ENCODE assay signal across 9 cellular contexts in the genomic region with DNA sequence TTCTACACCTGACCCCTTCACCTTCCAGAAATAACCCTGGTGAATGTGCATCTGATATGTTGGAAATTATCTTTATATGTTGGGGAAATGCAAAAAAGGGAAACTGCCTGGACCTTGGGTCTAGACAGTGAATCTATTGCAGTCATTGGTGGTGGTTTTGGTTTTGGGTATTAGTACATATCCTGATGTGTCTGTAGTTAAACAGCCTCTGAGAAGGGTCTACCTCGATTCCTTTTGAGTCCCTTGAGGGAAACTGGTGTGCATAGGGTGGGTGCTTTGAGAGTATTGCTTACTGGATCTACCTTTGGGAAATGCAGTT.
DNase-seq lines count a peak whose midpoint lies in the region; ATAC-seq and TF ChIP-seq lines count a peak whose summit lies in the region.
"Had no signal": no experiment of that assay in that cellular context is flagged by ENCODE, and none has a peak within 500 bp of the region (broad histone marks: within the 10 kb centered on the region; RNA-seq: fewer than 3 reads in every experiment).

No MANE protein-coding gene starts in this region.

- peaks cover under 1% of the 10 kb centered on the region for H3K27me3 Mint-ChIP-seq in memory B cell
- no peaks in the 10 kb centered on the region for H3K27me3 Mint-ChIP-seq in MCF 10A (ENCODE audit: insufficient read depth, unreplicated experiment)

- peak; percentile 2 for TF ChIP-seq CTCF in GM13977 (IDR thresholded peaks at IDR 0.05; ENCODE audit: extremely low read depth, insufficient read depth, missing control alignments)
- TF ChIP-seq CTCF in MCF 10A (IDR thresholded peaks at IDR 0.05; ENCODE audit: unreplicated experiment): no peak

- ATAC-seq in GM21723 (IDR thresholded peaks at IDR 0.05; ENCODE audit: unreplicated experiment): peak; percentile 23
- peak; percentile 16 for ATAC-seq in HG03439 (IDR thresholded peaks at IDR 0.05; ENCODE audit: unreplicated experiment)
- no peak for ATAC-seq in memory B cell (ENCODE audit: low read depth)

- DNase-seq in GM13977 (ENCODE audit: low spot score) (no peak), memory B cell (ENCODE audit: low spot score in 2 of 2) (no peak), MV-4-11 (lab: John Stamatoyannopoulos, UW) (no peak), NCI-H82 (lab: John Stamatoyannopoulos, UW) (no peak), MCF 10A (ENCODE audit: unreplicated experiment) (no peak), amygdala (lab: John Stamatoyannopoulos, UW) (no peak)

- no TSS peak for BruUV-seq in MCF 10A (replicated peaks; lab: Mats Ljungman, UMichigan)

- POLR2A ChIA-PET in MCF 10A (lab: Yijun Ruan, JAX): interaction anchor here (0.7 to 1.6 kb wide), 4 partner anchors 150 to 290 kb away, joined by 3 to 5 read pairs (median 3); no protein-coding TSS in a partner anchor

- H3K4me1 Mint-ChIP-seq in memory B cell (peaks cover 24% of the 10 kb centered on the region), MCF 10A (ENCODE audit: insufficient read depth, unreplicated experiment) (peaks cover 5% of the 10 kb centered on the region)

- peaks cover under 1% of the 10 kb centered on the region for H3K9me3 Mint-ChIP-seq in memory B cell
- no peaks in the 10 kb centered on the region for H3K9me3 Mint-ChIP-seq in MCF 10A (ENCODE audit: unreplicated experiment)
- H3K9me3 Mint-ChIP-seq: central memory CD8-positive, alpha-beta T cell had no signal

- no peaks in the 10 kb centered on the region for H3K36me3 Mint-ChIP-seq in memory B cell
- H3K36me3 Mint-ChIP-seq in MCF 10A (ENCODE audit: insufficient read depth, unreplicated experiment): no peaks in the 10 kb centered on the region

- H3K27ac Mint-ChIP-seq in memory B cell (peak overlapping the region; percentile 75), MCF 10A (ENCODE audit: low read depth, unreplicated experiment) (no peak overlapping the region)

- CTCF ChIA-PET in MCF 10A (lab: Yijun Ruan, JAX): interaction anchor here (0.7 to 18.5 kb wide), 29 partner anchors 10 to 1871 kb away, joined by 3 to 723 read pairs (median 11); no protein-coding TSS in a partner anchor

- peak overlapping the region; percentile 82 for H3K4me3 Mint-ChIP-seq in memory B cell
- H3K4me3 Mint-ChIP-seq in MCF 10A (ENCODE audit: unreplicated experiment): no peak overlapping the region
- H3K4me3 Mint-ChIP-seq: central memory CD8-positive, alpha-beta T cell had no signal

- intact Hi-C loops in MCF 10A (cut with micrococcal nuclease): loop anchor here (1.0 kb wide), 3 partner anchors 99 to 291 kb away; no protein-coding TSS in a partner anchor

- in situ Hi-C loops in GM13977 (cut with MboI; ENCODE audit: low pct_unique_long_range_greater_than_20kb, low sequenced_read_pairs, unreplicated experiment): loop anchor here (5.0 kb wide), 1 partner anchor 158 kb away; no protein-coding TSS in a partner anchor
